Comparison of ENCODE assay signal across 23 cellular contexts in the genomic region with DNA sequence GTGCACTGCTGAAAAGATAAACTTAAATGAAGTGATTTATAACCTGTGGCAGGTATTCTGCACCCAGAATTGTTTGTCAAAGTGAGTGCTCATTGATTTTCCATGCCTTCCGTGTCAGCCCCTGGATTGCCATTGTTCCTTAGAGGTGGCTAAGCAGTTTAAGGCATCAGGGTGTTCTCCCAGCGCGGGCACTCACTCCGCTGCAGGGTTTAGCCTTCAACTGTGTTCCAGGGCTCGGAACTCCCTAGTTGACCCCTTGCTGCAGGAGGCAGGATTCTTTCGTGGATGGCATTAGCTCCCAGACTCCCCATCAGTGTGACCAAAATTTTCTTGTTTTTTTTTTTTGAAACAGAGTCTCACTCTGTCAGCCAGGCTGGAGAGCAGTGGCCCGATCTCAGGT.
DNase-seq lines count a peak whose midpoint lies in the region; ATAC-seq and TF ChIP-seq lines count a peak whose summit lies in the region.
"Had no signal": no experiment of that assay in that cellular context is flagged by ENCODE, and none has a peak within 500 bp of the region (broad histone marks: within the 10 kb centered on the region; RNA-seq: fewer than 3 reads in every experiment).

No MANE protein-coding gene starts in this region.

- H3K4me3 ChIP-seq in Panc1 (ENCODE audit: low read depth in 2 of 2, low read length in 2 of 2): no peak overlapping the region
- H3K4me3 ChIP-seq: BLaER1, left ventricle myocardium inferior, skin epidermis, tibial nerve had no signal

- ATAC-seq in Panc1: no peak
- ATAC-seq: activated CD4-positive, alpha-beta T cell treated with anti-CD3 and anti-CD28 coated beads for 36 hours had no signal

- in situ Hi-C loops in Panc1 (cut with HindIII; ENCODE audit: low pct_unique_long_range_greater_than_20kb, low sequenced_read_pairs): no loop called here

- BruUV-seq in Panc1 (replicated peaks; lab: Mats Ljungman, UMichigan): TSS peak; percentile 43

- CTCF ChIA-PET in Panc1 (lab: Charles Lee): interaction anchor here (0.7 kb wide), 1 partner anchor 82 kb away, joined by 4 read pairs; no protein-coding TSS in a partner anchor

- H3K4me1 Mint-ChIP-seq in activated naive CD4-positive, alpha-beta T cell treated with anti-CD3 and anti-CD28 coated beads, Interleukin-2, amount 50 U/mL, for 24 hours: peaks cover 89% of the 10 kb centered on the region
- H3K4me1 Mint-ChIP-seq in immature natural killer cell: peaks cover 80 to 89% of the 10 kb centered on the region in 2 donors
- H3K4me1 Mint-ChIP-seq in mesothelial cell of epicardium: no peaks in the 10 kb centered on the region

- peak overlapping the region; percentile 90 for H3K27ac Mint-ChIP-seq in activated naive CD4-positive, alpha-beta T cell treated with anti-CD3 and anti-CD28 coated beads, Interleukin-2, amount 50 U/mL, for 24 hours
- H3K27ac Mint-ChIP-seq in immature natural killer cell: peak overlapping the region in 5 of 6 donors; percentile 23 to 51 (median 45)
- no peak overlapping the region for H3K27ac Mint-ChIP-seq in mesothelial cell of epicardium
- H3K27ac Mint-ChIP-seq: activated T-cell treated with anti-CD3 and anti-CD28 coated beads, Interleukin-2, amount 50 U/mL, for 72 hours; IgD-negative memory B cell had no signal

- peaks cover 10% of the 10 kb centered on the region for H3K9me3 Mint-ChIP-seq in activated naive CD4-positive, alpha-beta T cell treated with anti-CD3 and anti-CD28 coated beads, Interleukin-2, amount 50 U/mL, for 24 hours
- peaks cover 0 to 9% (median 4%) of the 10 kb centered on the region in 6 donors for H3K9me3 Mint-ChIP-seq in immature natural killer cell
- H3K9me3 Mint-ChIP-seq in mesothelial cell of epicardium: peaks cover 20% of the 10 kb centered on the region

- no peak overlapping the region for H3K27ac ChIP-seq in Panc1 (ENCODE audit: low read length)
- H3K27ac ChIP-seq: BLaER1, left ventricle myocardium inferior, RWPE1, skin epidermis, tibial nerve had no signal

- H3K4me1 ChIP-seq in Panc1 (ENCODE audit: control insufficient read depth, insufficient read depth, low read length): no peaks in the 10 kb centered on the region
- H3K4me1 ChIP-seq: Caco-2, tibial nerve had no signal

- peaks cover 18% of the 10 kb centered on the region for H3K36me3 Mint-ChIP-seq in activated naive CD4-positive, alpha-beta T cell treated with anti-CD3 and anti-CD28 coated beads, Interleukin-2, amount 50 U/mL, for 24 hours
- H3K36me3 Mint-ChIP-seq in immature natural killer cell: peaks cover 18 to 24% (median 21%) of the 10 kb centered on the region in 3 donors
- peaks cover 10% of the 10 kb centered on the region for H3K36me3 Mint-ChIP-seq in mesothelial cell of epicardium
- H3K36me3 Mint-ChIP-seq: IgD-negative memory B cell had no signal

- H3K4me3 Mint-ChIP-seq in activated naive CD4-positive, alpha-beta T cell treated with anti-CD3 and anti-CD28 coated beads, Interleukin-2, amount 50 U/mL, for 24 hours: no peak overlapping the region
- H3K4me3 Mint-ChIP-seq in immature natural killer cell (no peak overlapping the region), mesothelial cell of epicardium (no peak overlapping the region)
- H3K4me3 Mint-ChIP-seq: activated CD4-positive, alpha-beta T cell treated with anti-CD3 and anti-CD28 coated beads for 36 hours; activated T-cell treated with anti-CD3 and anti-CD28 coated beads, Interleukin-2, amount 50 U/mL, for 72 hours; IgD-negative memory B cell; naive B cell had no signal

- no peak for DNase-seq in activated naive CD4-positive, alpha-beta T cell treated with Interleukin-2 at 50 U/mL for 16 hours
- DNase-seq in Panc1 (ENCODE audit: low read depth, low spot score) (no peak), immature natural killer cell (no peak), HUDEP-2 (lab: John Stamatoyannopoulos, UW; ENCODE audit: unreplicated experiment in 76 of 76) (no peak), mesothelial cell of epicardium (ENCODE audit: low spot score in 2 of 2, unreplicated experiment in 2 of 2) (no peak), posterior vena cava (ENCODE audit: low spot score) (no peak)
- DNase-seq: activated CD4-positive, alpha-beta T cell treated with anti-CD3 and anti-CD28 coated beads for 36 hours; activated T-cell treated with anti-CD3 and anti-CD28 coated beads, Interleukin-2, amount 50 U/mL, for 72 hours; Caco-2; DMS79; GF-D8; HCEC 1CT; islet precursor cell; left ventricle myocardium inferior; naive B cell; NCI-H187 treated with DMSO at 0.1 percent for 48 hours; retina had no signal

- H3K27me3 Mint-ChIP-seq in activated naive CD4-positive, alpha-beta T cell treated with anti-CD3 and anti-CD28 coated beads, Interleukin-2, amount 50 U/mL, for 24 hours: no peaks in the 10 kb centered on the region
- H3K27me3 Mint-ChIP-seq in immature natural killer cell (ENCODE audit: low read depth in 3 of 3) (peaks cover 10 to 13% (median 10%) of the 10 kb centered on the region in 3 donors), mesothelial cell of epicardium (ENCODE audit: low read depth) (no peaks in the 10 kb centered on the region)
- H3K27me3 Mint-ChIP-seq: activated CD4-positive, alpha-beta T cell treated with anti-CD3 and anti-CD28 coated beads for 36 hours; naive B cell had no signal

- H3K27me3 ChIP-seq in Panc1 (ENCODE audit: control insufficient read depth, insufficient read depth, low read length): no peaks in the 10 kb centered on the region
- H3K27me3 ChIP-seq: BLaER1, tibial nerve had no signal

- no peaks in the 10 kb centered on the region for H3K36me3 ChIP-seq in Panc1 (ENCODE audit: control insufficient read depth, insufficient read depth, low read length)

- H3K9me3 ChIP-seq in Panc1 (ENCODE audit: control insufficient read depth, insufficient read depth, low read depth, low read length): peaks cover 8% of the 10 kb centered on the region; the same call in 1 of the 2 replicates

- TF ChIP-seq CTCF in Panc1 (IDR thresholded peaks at IDR 0.05) (no peak), mesothelial cell of epicardium (IDR thresholded peaks at IDR 0.05; ENCODE audit: unreplicated experiment) (no peak)

- intact Hi-C loops in Panc1 (cut with micrococcal nuclease; ENCODE audit: unreplicated experiment) (no loop called here), posterior vena cava (cut with DNase I) (loop anchor here in 1 of 2 donors (10.0 kb wide), 1 partner anchor 65 kb away; no protein-coding TSS in a partner anchor)

- POLR2A ChIA-PET in Panc1 (lab: Charles Lee): no interaction called here
